8 cellular contexts compared by ENCODE assay signal in genomic region chr12:122867701-122868461, GRCh38. TPM values are rescaled to one million over a fixed set of nuclear protein-coding genes. Genes with fewer than 3 reads are reported as not detected.
DNase-seq lines count a peak whose midpoint lies in the region; ATAC-seq and TF ChIP-seq lines count a peak whose summit lies in the region.

No MANE protein-coding gene starts in this region.

- H3K4me3 ChIP-seq in GM12865 (ENCODE audit: low read depth, low read length), result no peak overlapping the region
- no peak overlapping the region for H3K4me3 ChIP-seq in Panc1 (ENCODE audit: low read depth in 2 of 2, low read length in 2 of 2)
- H3K4me3 ChIP-seq in foreskin fibroblast (ENCODE audit: low read depth in 1 of 2, low read length in 2 of 2), result no peak overlapping the region
- H3K4me3 ChIP-seq in prostate gland, result no peak overlapping the region
- no peak overlapping the region for H3K4me3 ChIP-seq in GM23248

- in situ Hi-C loops in Panc1 (cut with HindIII; ENCODE audit: low pct_unique_long_range_greater_than_20kb, low sequenced_read_pairs) (no loop called here), GM23248 (cut with MboI) (loop anchor here (25.0 kb wide), 1 partner anchor 369 kb away; the partner anchor contains the start of genes MPHOSPH9 and MTRFR)

- DNase-seq in GM12865 (ENCODE audit: low read depth) (no peak), Panc1 (ENCODE audit: low read depth, low spot score) (no peak), foreskin fibroblast (peak in 1 of 2 donors; percentile 44), prostate gland (ENCODE audit: low spot score) (no peak), GM23248 (no peak), NK-92 (lab: John Stamatoyannopoulos, UW; ENCODE audit: unreplicated experiment) (no peak), NCI-H1694 treated with DMSO at 0.1 percent for 48 hours (lab: John Stamatoyannopoulos, UW) (no peak), OCI-M2 (lab: John Stamatoyannopoulos, UW; ENCODE audit: unreplicated experiment) (no peak)

- no peaks in the 10 kb centered on the region for H3K9me2 ChIP-seq in GM23248 (ENCODE audit: insufficient read depth)

- peaks cover 40% of the 10 kb centered on the region for H3K79me2 ChIP-seq in GM23248 (ENCODE audit: insufficient read depth)

- H3K27me3 ChIP-seq in Panc1 (ENCODE audit: control insufficient read depth, insufficient read depth, low read length) (no peaks in the 10 kb centered on the region), prostate gland (replicated peaks; ENCODE audit: insufficient read depth) (no peaks in the 10 kb centered on the region), GM23248 (replicated peaks; ENCODE audit: insufficient read depth) (no peaks in the 10 kb centered on the region)

- intact Hi-C loops in Panc1 (cut with micrococcal nuclease; ENCODE audit: unreplicated experiment), result no loop called here
- intact Hi-C loops in prostate gland (cut with DNase I), result loop anchor here (10.0 kb wide), 1 partner anchor 367 kb away; the partner anchor contains the start of genes MPHOSPH9 and MTRFR

- H3K9ac ChIP-seq in GM23248, result no peak overlapping the region

- peaks cover 27% of the 10 kb centered on the region for H3F3A ChIP-seq in GM23248 (ENCODE audit: insufficient read depth)

- no peak overlapping the region for H3K4me2 ChIP-seq in GM23248 (ENCODE audit: unreplicated experiment)

- no peak overlapping the region for H2AFZ ChIP-seq in GM23248

- H3K4me1 ChIP-seq in Panc1 (ENCODE audit: control insufficient read depth, insufficient read depth, low read length), result peaks cover 86% of the 10 kb centered on the region
- peaks cover 45% of the 10 kb centered on the region for H3K4me1 ChIP-seq in prostate gland (replicated peaks)
- H3K4me1 ChIP-seq in GM23248 (ENCODE audit: insufficient read depth), result peaks cover 20% of the 10 kb centered on the region

- H4K20me1 ChIP-seq in GM23248 (ENCODE audit: insufficient read depth), result no peaks in the 10 kb centered on the region

- peak; percentile 10 for TF ChIP-seq CTCF in GM12865 (IDR thresholded peaks at IDR 0.05; ENCODE audit: insufficient read depth, low read depth, low read length, missing control alignments)
- TF ChIP-seq CTCF in Panc1 (IDR thresholded peaks at IDR 0.05), result peak; percentile 85; the same call in 1 of the 2 replicates
- TF ChIP-seq CTCF in foreskin fibroblast (IDR thresholded peaks at IDR 0.05; ENCODE audit: low read depth, low read length), result peak; percentile 4
- TF ChIP-seq CTCF in prostate gland (IDR thresholded peaks at IDR 0.05), result peak in 2 of 4 experiments; percentile 25 to 34

- H3K9me3 ChIP-seq in Panc1 (ENCODE audit: control insufficient read depth, insufficient read depth, low read depth, low read length), result no peaks in the 10 kb centered on the region
- no peaks in the 10 kb centered on the region for H3K9me3 ChIP-seq in prostate gland
- no peaks in the 10 kb centered on the region for H3K9me3 ChIP-seq in GM23248 (ENCODE audit: low read depth)

- peak overlapping the region; percentile 81 for H3K27ac ChIP-seq in Panc1 (ENCODE audit: low read length)
- H3K27ac ChIP-seq in prostate gland, result peak overlapping the region; percentile 8 to 23
- no peak overlapping the region for H3K27ac ChIP-seq in GM23248

- no TSS peak for BruUV-seq in Panc1 (replicated peaks; lab: Mats Ljungman, UMichigan)

- 69% methylated on average over 32 of the region's 33 CpGs for WGBS in prostate gland
- WGBS in GM23248 (ENCODE audit: low coverage in 1 of 2, low lambda C conversion rate in 2 of 2, missing lambda C conversion rate in 2 of 2), 2 experiments, result 88 to 89% methylated on average over 33 of the region's 33 CpGs

- CTCF ChIA-PET in Panc1 (lab: Charles Lee), result interaction anchor here (0.6 to 1.3 kb wide), 3 partner anchors 16 to 90 kb away, joined by 3 to 5 read pairs (median 3); no protein-coding TSS in a partner anchor

- peak; percentile 75 for ATAC-seq in Panc1

- TF ChIP-seq POLR2A in prostate gland (IDR thresholded peaks at IDR 0.05), result no peak

- H3K36me3 ChIP-seq in Panc1 (ENCODE audit: control insufficient read depth, insufficient read depth, low read length) (peaks cover 16% of the 10 kb centered on the region), prostate gland (peaks cover 0 to 6% of the 10 kb centered on the region in 2 donors), GM23248 (ENCODE audit: low read depth) (peaks cover 25% of the 10 kb centered on the region; the same call in 1 of the 2 replicates)

- POLR2A ChIA-PET in Panc1 (lab: Charles Lee), result no interaction called here

RNA-seq across cellular contexts. Expression of gene VPS37B, which starts 28.0 kb away (rescaled TPM):
- 76.7 TPM for total RNA-seq in Panc1 (2021; ENCODE audit: unreplicated experiment)
- polyA plus RNA-seq in Panc1 (2012; ENCODE audit: insufficient read length), result 70.8 TPM
- total RNA-seq in prostate gland, result 10 to 100 TPM; 37.6 to 67.7 TPM
- total RNA-seq in GM23248 (2014; rRNA removed; shearing (Covaris generic)), result 26.1 and 31.3 TPM in 2 replicates
- polyA plus RNA-seq in GM23248 (2016; fragmentation: Nextera tagmentation; extraction: Ambion mirVana), result 19.1 and 19.9 TPM in 2 replicates

RNA-seq across cellular contexts. Expression of gene HIP1R, which starts 32.6 kb away (rescaled TPM):
- total RNA-seq in Panc1 (2021; ENCODE audit: unreplicated experiment), result 36.7 TPM
- 32.8 TPM for polyA plus RNA-seq in Panc1 (2012; ENCODE audit: insufficient read length)
- 10 to 100 TPM; 45.1 to 79.3 TPM for total RNA-seq in prostate gland
- 16.3 and 16.4 TPM in 2 replicates for total RNA-seq in GM23248 (2014; rRNA removed; shearing (Covaris generic))
- polyA plus RNA-seq in GM23248 (2016; fragmentation: Nextera tagmentation; extraction: Ambion mirVana), result 7.1 and 7.6 TPM in 2 replicates
